2 cellular contexts compared by ENCODE assay signal in the genomic region with DNA sequence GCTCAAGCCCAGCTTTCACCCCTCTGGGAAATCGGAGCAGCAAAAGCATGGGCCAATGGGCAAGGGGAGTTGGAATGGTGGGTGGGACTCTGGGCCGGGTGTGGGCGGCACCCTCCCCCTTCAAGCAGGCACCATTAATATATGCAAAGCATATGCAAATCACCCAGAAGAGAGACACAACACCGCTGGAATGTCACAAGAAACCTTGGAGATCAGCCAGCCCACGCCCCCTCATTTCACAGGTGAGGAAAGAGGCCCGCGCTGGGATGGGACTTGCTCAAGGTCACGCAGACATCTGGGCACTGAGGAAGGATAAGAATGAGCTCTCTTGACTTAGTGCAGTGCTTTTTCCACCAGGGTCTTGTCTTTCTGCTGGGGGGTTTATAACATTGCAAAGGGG.
TF ChIP-seq lines count a peak whose summit lies in the region.

No MANE protein-coding gene starts in this region.

TF ChIP-seq in HepG2, 621 proteins besides CTCF, POLR2A, EP300 and RAD21:
- TF ChIP-seq HHEX (CRISPR knock-in tag; IDR thresholded peaks at IDR 0.05) (no peak), TEAD3 (CRISPR knock-in tag; optimal IDR thresholded peaks at IDR 0.05; ENCODE audit: borderline replicate concordance) (peak; percentile 29), ATF7-NPFF (CRISPR knock-in tag; IDR thresholded peaks at IDR 0.05; ENCODE audit: low read depth) (0 out of 2 replicates have a peak, but pooled peaks have one; percentile 18), SOX13 (IDR thresholded peaks at IDR 0.05) (0 out of 2 replicates have a peak, but pooled peaks have one; percentile 2), SOX13 (CRISPR knock-in tag; conservative IDR thresholded peaks at IDR 0.05 in 1 of 2, IDR thresholded peaks at IDR 0.05 in 1 of 2) (no peak), ZEB1 (IDR thresholded peaks at IDR 0.05; ENCODE audit: insufficient replicate concordance, low read depth) (peak; percentile 17), ADNP (CRISPR knock-in tag; IDR thresholded peaks at IDR 0.05) (no peak), HOXA3 (CRISPR knock-in tag; IDR thresholded peaks at IDR 0.05) (0 out of 2 replicates have a peak, but pooled peaks have one; percentile 2), CHD2 (IDR thresholded peaks at IDR 0.05; ENCODE audit: low read depth, low read length) (no peak), ZNF343 (CRISPR knock-in tag; IDR thresholded peaks at IDR 0.05) (0 out of 2 replicates have a peak, but pooled peaks have one; percentile 57), IRX3 (CRISPR knock-in tag; IDR thresholded peaks at IDR 0.05; ENCODE audit: borderline replicate concordance, low read depth) (no peak), ZNF547 (CRISPR knock-in tag; IDR thresholded peaks at IDR 0.05) (no peak), MIXL1 (CRISPR knock-in tag; IDR thresholded peaks at IDR 0.05) (no peak), ZNF766 (CRISPR knock-in tag; IDR thresholded peaks at IDR 0.05; ENCODE audit: borderline replicate concordance) (no peak), ESRRA (CRISPR knock-in tag; IDR thresholded peaks at IDR 0.05; ENCODE audit: low read depth) (peak; percentile 63; the same call in 1 of the 2 replicates), HOXA7 (CRISPR knock-in tag; IDR thresholded peaks at IDR 0.05) (no peak), NR2C2 (CRISPR knock-in tag; IDR thresholded peaks at IDR 0.05; ENCODE audit: borderline replicate concordance) (peak; percentile 33; the same call in 1 of the 2 replicates), MYC (CRISPR knock-in tag; IDR thresholded peaks at IDR 0.05; ENCODE audit: borderline replicate concordance) (0 out of 2 replicates have a peak, but pooled peaks have one; percentile 7), AGO1 (IDR thresholded peaks at IDR 0.05; ENCODE audit: low read depth, low read length, poor library complexity, severe bottlenecking) (peak; percentile 5), CHD4 (IDR thresholded peaks at IDR 0.05; ENCODE audit: borderline replicate concordance, low read length) (no peak), ZNF724P (CRISPR knock-in tag; IDR thresholded peaks at IDR 0.05; ENCODE audit: borderline replicate concordance) (no peak), ZNF274 (CRISPR knock-in tag; IDR thresholded peaks at IDR 0.05) (no peak), SAFB2 (CRISPR knock-in tag; IDR thresholded peaks at IDR 0.05; ENCODE audit: borderline replicate concordance, low read depth) (0 out of 2 replicates have a peak, but pooled peaks have one; percentile 9), BORCS8-MEF2B (CRISPR knock-in tag; IDR thresholded peaks at IDR 0.05) (0 out of 2 replicates have a peak, but pooled peaks have one; percentile 41), RBM39 (IDR thresholded peaks at IDR 0.05; ENCODE audit: low read depth, low read length, poor library complexity, severe bottlenecking) (peak; percentile 52), PHF8 (CRISPR knock-in tag; IDR thresholded peaks at IDR 0.05) (0 out of 2 replicates have a peak, but pooled peaks have one; percentile 1)
- TF ChIP-seq, protein P1, sequence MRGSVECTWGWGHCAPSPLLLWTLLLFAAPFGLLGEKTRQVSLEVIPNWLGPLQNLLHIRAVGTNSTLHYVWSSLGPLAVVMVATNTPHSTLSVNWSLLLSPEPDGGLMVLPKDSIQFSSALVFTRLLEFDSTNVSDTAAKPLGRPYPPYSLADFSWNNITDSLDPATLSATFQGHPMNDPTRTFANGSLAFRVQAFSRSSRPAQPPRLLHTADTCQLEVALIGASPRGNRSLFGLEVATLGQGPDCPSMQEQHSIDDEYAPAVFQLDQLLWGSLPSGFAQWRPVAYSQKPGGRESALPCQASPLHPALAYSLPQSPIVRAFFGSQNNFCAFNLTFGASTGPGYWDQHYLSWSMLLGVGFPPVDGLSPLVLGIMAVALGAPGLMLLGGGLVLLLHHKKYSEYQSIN (CRISPR knock-in tag; IDR thresholded peaks at IDR 0.05; ENCODE audit: borderline replicate concordance) = no peak
- TF ChIP-seq, protein P2, sequence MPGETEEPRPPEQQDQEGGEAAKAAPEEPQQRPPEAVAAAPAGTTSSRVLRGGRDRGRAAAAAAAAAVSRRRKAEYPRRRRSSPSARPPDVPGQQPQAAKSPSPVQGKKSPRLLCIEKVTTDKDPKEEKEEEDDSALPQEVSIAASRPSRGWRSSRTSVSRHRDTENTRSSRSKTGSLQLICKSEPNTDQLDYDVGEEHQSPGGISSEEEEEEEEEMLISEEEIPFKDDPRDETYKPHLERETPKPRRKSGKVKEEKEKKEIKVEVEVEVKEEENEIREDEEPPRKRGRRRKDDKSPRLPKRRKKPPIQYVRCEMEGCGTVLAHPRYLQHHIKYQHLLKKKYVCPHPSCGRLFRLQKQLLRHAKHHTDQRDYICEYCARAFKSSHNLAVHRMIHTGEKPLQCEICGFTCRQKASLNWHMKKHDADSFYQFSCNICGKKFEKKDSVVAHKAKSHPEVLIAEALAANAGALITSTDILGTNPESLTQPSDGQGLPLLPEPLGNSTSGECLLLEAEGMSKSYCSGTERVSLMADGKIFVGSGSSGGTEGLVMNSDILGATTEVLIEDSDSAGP (CRISPR knock-in tag; IDR thresholded peaks at IDR 0.05; ENCODE audit: borderline replicate concordance) = no peak
- TF ChIP-seq, protein P3, sequence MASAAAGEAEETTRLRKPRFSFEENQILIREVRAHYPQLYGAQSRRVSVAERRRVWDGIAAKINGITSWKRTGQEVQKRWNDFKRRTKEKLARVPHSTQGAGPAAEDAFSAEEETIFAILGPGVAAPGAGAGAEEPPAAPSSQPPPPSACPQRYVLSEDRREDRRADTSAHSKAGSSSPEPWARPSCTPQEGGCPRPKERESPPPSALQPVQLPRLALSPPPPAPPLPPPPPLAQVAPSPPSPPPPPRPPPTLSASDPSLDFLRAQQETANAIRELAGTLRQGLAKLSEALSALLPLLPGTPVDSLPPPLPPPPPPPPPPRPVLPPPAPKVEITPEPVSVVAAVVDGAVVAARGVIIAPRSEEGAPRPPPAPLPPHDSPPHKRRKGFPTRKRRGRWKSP (CRISPR knock-in tag; IDR thresholded peaks at IDR 0.05) = 0 out of 2 replicates have a peak, but pooled peaks have one; percentile 25
- TF ChIP-seq, protein P4, sequence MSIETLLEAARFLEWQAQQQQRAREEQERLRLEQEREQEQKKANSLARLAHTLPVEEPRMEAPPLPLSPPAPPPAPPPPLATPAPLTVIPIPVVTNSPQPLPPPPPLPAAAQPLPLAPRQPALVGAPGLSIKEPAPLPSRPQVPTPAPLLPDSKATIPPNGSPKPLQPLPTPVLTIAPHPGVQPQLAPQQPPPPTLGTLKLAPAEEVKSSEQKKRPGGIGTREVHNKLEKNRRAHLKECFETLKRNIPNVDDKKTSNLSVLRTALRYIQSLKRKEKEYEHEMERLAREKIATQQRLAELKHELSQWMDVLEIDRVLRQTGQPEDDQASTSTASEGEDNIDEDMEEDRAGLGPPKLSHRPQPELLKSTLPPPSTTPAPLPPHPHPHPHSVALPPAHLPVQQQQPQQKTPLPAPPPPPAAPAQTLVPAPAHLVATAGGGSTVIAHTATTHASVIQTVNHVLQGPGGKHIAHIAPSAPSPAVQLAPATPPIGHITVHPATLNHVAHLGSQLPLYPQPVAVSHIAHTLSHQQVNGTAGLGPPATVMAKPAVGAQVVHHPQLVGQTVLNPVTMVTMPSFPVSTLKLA (IDR thresholded peaks at IDR 0.05) = no peak

TF ChIP-seq in K562, 482 proteins besides CTCF, POLR2A, EP300 and RAD21:
- TF ChIP-seq, protein P5, sequence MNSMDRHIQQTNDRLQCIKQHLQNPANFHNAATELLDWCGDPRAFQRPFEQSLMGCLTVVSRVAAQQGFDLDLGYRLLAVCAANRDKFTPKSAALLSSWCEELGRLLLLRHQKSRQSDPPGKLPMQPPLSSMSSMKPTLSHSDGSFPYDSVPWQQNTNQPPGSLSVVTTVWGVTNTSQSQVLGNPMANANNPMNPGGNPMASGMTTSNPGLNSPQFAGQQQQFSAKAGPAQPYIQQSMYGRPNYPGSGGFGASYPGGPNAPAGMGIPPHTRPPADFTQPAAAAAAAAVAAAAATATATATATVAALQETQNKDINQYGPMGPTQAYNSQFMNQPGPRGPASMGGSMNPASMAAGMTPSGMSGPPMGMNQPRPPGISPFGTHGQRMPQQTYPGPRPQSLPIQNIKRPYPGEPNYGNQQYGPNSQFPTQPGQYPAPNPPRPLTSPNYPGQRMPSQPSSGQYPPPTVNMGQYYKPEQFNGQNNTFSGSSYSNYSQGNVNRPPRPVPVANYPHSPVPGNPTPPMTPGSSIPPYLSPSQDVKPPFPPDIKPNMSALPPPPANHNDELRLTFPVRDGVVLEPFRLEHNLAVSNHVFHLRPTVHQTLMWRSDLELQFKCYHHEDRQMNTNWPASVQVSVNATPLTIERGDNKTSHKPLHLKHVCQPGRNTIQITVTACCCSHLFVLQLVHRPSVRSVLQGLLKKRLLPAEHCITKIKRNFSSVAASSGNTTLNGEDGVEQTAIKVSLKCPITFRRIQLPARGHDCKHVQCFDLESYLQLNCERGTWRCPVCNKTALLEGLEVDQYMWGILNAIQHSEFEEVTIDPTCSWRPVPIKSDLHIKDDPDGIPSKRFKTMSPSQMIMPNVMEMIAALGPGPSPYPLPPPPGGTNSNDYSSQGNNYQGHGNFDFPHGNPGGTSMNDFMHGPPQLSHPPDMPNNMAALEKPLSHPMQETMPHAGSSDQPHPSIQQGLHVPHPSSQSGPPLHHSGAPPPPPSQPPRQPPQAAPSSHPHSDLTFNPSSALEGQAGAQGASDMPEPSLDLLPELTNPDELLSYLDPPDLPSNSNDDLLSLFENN (IDR thresholded peaks at IDR 0.05; ENCODE audit: low read depth in 2 of 2, low read length in 2 of 2) = no peak
- peak; percentile 70 for TF ChIP-seq EGR1 (conservative IDR thresholded peaks at IDR 0.05)
- peak; percentile 61 for TF ChIP-seq NFIC (IDR thresholded peaks at IDR 0.05)
- TF ChIP-seq ESRRA (IDR thresholded peaks at IDR 0.05; ENCODE audit: borderline replicate concordance, low read depth) = peak; percentile 44; the same call in 1 of the 2 replicates
